ENCODE assay signal across 1 cellular context in genomic region chr10:30348378-30348776, GRCh38.
TF ChIP-seq lines count a peak whose summit lies in the region.

No MANE protein-coding gene starts in this region.

TF ChIP-seq in GM23338, 12 proteins besides CTCF, POLR2A, EP300 and RAD21 (continued from another document):
- no peak for TF ChIP-seq POLR2AphosphoS5 (IDR thresholded peaks at IDR 0.05; ENCODE audit: low read depth)
- TF ChIP-seq ETS1 (IDR thresholded peaks at IDR 0.05): no peak
